ENCODE assay signal across 19 cellular contexts in the genomic region with DNA sequence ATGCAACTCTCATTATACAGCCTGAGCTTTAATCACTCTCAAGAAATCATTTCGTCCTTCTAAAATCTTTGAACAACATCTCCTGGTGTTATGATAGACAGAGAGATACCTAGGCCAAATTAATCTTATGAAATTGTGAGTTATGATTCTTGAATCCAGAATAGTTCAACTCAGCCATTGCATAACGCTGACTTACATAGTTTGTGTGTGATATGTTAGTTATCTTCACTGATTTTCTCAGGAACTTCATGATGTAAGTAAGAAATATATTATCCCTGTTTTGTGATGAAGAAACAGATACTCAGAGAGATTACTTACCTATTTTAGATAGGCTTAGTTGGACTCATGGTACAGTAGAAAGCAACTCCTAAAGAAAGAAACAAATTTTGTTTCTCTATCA.
A peak's percentile ranks its signal among the peaks of the same experiment; 100 is the strongest.
DNase-seq lines count a peak whose midpoint lies in the region; ATAC-seq and TF ChIP-seq lines count a peak whose summit lies in the region.
"Had no signal": no experiment of that assay in that cellular context is flagged by ENCODE, and none has a peak within 500 bp of the region (broad histone marks: within the 10 kb centered on the region; RNA-seq: fewer than 3 reads in every experiment).

No MANE protein-coding gene starts in this region.

- H3K4me2 ChIP-seq in IMR-90 (ENCODE audit: low read depth, low read length) (no peak overlapping the region), OCI-LY7 (ENCODE audit: low read length) (no peak overlapping the region)
- H3K4me2 ChIP-seq: BLaER1 had no signal

- H3K36me3 ChIP-seq in IMR-90 (ENCODE audit: control insufficient read depth, insufficient read depth, low read length) (no peaks in the 10 kb centered on the region), SK-N-MC (ENCODE audit: insufficient read depth, low read length) (no peaks in the 10 kb centered on the region), OCI-LY7 (ENCODE audit: insufficient read depth, low read length) (no peaks in the 10 kb centered on the region)
- H3K36me3 ChIP-seq in CD8-positive, alpha-beta memory T cell (ENCODE audit: insufficient read depth, low read length): no peaks in the 10 kb centered on the region
- H3K36me3 ChIP-seq: BE2C, BLaER1 had no signal

- H3K4me1 ChIP-seq in IMR-90 (ENCODE audit: control insufficient read depth, insufficient read depth, low read length): no peaks in the 10 kb centered on the region
- no peaks in the 10 kb centered on the region for H3K4me1 ChIP-seq in CD8-positive, alpha-beta memory T cell (ENCODE audit: insufficient read depth, low read length)
- no peaks in the 10 kb centered on the region for H3K4me1 ChIP-seq in OCI-LY7 (ENCODE audit: insufficient read depth, low read length, poor library complexity, severe bottlenecking)
- H3K4me1 ChIP-seq: BE2C, BLaER1 had no signal

- no peak overlapping the region for H2BK15ac ChIP-seq in IMR-90 (ENCODE audit: low read depth, low read length)

- H3K18ac ChIP-seq in IMR-90 (ENCODE audit: low read depth, low read length): no peak overlapping the region

- in situ Hi-C loops in IMR-90 (cut with MboI; ENCODE audit: low sequenced_read_pairs): no loop called here

- H2AK9ac ChIP-seq in IMR-90 (replicated peaks; ENCODE audit: low read depth, low read length, poor library complexity): no peak overlapping the region

- no peak overlapping the region for H2AFZ ChIP-seq in IMR-90 (replicated peaks; ENCODE audit: low read length, poor library complexity)
- no peak overlapping the region for H2AFZ ChIP-seq in OCI-LY7 (ENCODE audit: low read length)

- no peaks in the 10 kb centered on the region for H3K4me1 Mint-ChIP-seq in CD8-positive, alpha-beta memory T cell
- H3K4me1 Mint-ChIP-seq in type B pancreatic cell (ENCODE audit: unreplicated experiment): no peaks in the 10 kb centered on the region
- H3K4me1 Mint-ChIP-seq: CD14-positive monocyte; CD4-positive, CD25-positive, alpha-beta regulatory T cell had no signal

- H3K27me3 Mint-ChIP-seq in CD8-positive, alpha-beta memory T cell: peaks cover 0 to 2% of the 10 kb centered on the region in 2 donors
- H3K27me3 Mint-ChIP-seq in type B pancreatic cell: no peaks in the 10 kb centered on the region
- H3K27me3 Mint-ChIP-seq: CD4-positive, alpha-beta memory T cell had no signal

- no peak for TF ChIP-seq POLR2A in IMR-90 (IDR thresholded peaks at IDR 0.05; ENCODE audit: low read depth, low read length)

- TF ChIP-seq CTCF in IMR-90 (conservative IDR thresholded peaks at IDR 0.05; ENCODE audit: low read depth, low read length): no peak
- TF ChIP-seq CTCF in choroid plexus epithelial cell (conservative IDR thresholded peaks at IDR 0.05; ENCODE audit: low read depth, low read length): no peak
- TF ChIP-seq CTCF in OCI-LY7 (conservative IDR thresholded peaks at IDR 0.05; ENCODE audit: low read length): no peak
- TF ChIP-seq CTCF in type B pancreatic cell (conservative IDR thresholded peaks at IDR 0.05): no peak

- H3K9me2 ChIP-seq in OCI-LY7 (ENCODE audit: insufficient read depth, low read length): no peaks in the 10 kb centered on the region

- POLR2A ChIA-PET in IMR-90 (lab: Charles Lee; ENCODE audit: unreplicated experiment): no interaction called here
- POLR2A ChIA-PET in CD8-positive, alpha-beta memory T cell (lab: Charles Lee): no interaction called here
- POLR2A ChIA-PET in OCI-LY7 (lab: Charles Lee): no interaction called here

- CTCF ChIA-PET in IMR-90 (lab: Yijun Ruan, JAX): interaction anchor here (0.6 to 1.4 kb wide), 2 partner anchors 13 to 33 kb away, joined by 3 read pairs; no protein-coding TSS in a partner anchor
- CTCF ChIA-PET in CD8-positive, alpha-beta memory T cell (lab: Charles Lee): no interaction called here
- CTCF ChIA-PET in OCI-LY7 (lab: Charles Lee; ENCODE audit: unreplicated experiment): no interaction called here

- no peak for TF ChIP-seq RAD21 in IMR-90 (IDR thresholded peaks at IDR 0.05; ENCODE audit: low read length)

- no peaks in the 10 kb centered on the region for H3K79me1 ChIP-seq in IMR-90 (ENCODE audit: low read depth in 1 of 2, low read length in 2 of 2)

- no peak overlapping the region for H2BK5ac ChIP-seq in IMR-90 (ENCODE audit: low read depth, low read length, poor library complexity, severe bottlenecking)

- no peak overlapping the region for H3K14ac ChIP-seq in IMR-90 (replicated peaks; ENCODE audit: low read depth, low read length)

- no CpG with 5 or more reads among the region's 2 CpGs for WGBS in IMR-90 (ENCODE audit: extremely low coverage in 2 of 2, insufficient read length in 1 of 2), 2 experiments

- H4K91ac ChIP-seq in IMR-90 (ENCODE audit: insufficient read depth, low read depth, low read length): no peak overlapping the region

- intact Hi-C loops in IMR-90 (cut with micrococcal nuclease) (no loop called here), OCI-LY7 (cut with micrococcal nuclease; ENCODE audit: unreplicated experiment) (no loop called here)

- H2AK5ac ChIP-seq in IMR-90 (ENCODE audit: low read depth, low read length): no peak overlapping the region

- dilution Hi-C loops in IMR-90 (cut with HindIII; ENCODE audit: low sequenced_read_pairs, unreplicated experiment): no loop called here

- no peaks in the 10 kb centered on the region for H4K20me1 ChIP-seq in IMR-90 (ENCODE audit: insufficient read depth, low read length)
- no peaks in the 10 kb centered on the region for H4K20me1 ChIP-seq in OCI-LY7 (ENCODE audit: insufficient read depth, low read length)
- H4K20me1 ChIP-seq: BLaER1 had no signal

- H3K27ac ChIP-seq in IMR-90 (ENCODE audit: insufficient read depth, low read length) (no peak overlapping the region), SK-N-MC (peak overlapping the region; percentile 98), OCI-LY7 (ENCODE audit: low read depth, low read length, poor library complexity, severe bottlenecking) (no peak overlapping the region)
- no peak overlapping the region for H3K27ac ChIP-seq in CD8-positive, alpha-beta memory T cell (ENCODE audit: low read depth, low read length)
- H3K27ac ChIP-seq: BLaER1 had no signal

- peak; percentile 5 for DNase-seq in IMR-90
- no peak for DNase-seq in SK-N-MC (ENCODE audit: low read depth, low spot score)
- DNase-seq in choroid plexus epithelial cell (ENCODE audit: low read depth): peak; percentile 7
- no peak for DNase-seq in CD8-positive, alpha-beta memory T cell
- no peak for DNase-seq in OCI-LY7 (ENCODE audit: low spot score)
- DNase-seq in type B pancreatic cell (ENCODE audit: extremely low spot score, unreplicated experiment): no peak
- DNase-seq: 8988T; ACHN; BE2C; C1 segment of cervical spinal cord; Caco-2; Calu3; CD4-positive, alpha-beta memory T cell; CD4-positive, CD25-positive, alpha-beta regulatory T cell; DMS79 treated with DMSO at 0.1 percent for 48 hours; GF-D8 had no signal

- no peak overlapping the region for H3K4ac ChIP-seq in IMR-90 (ENCODE audit: low read depth, low read length)

- no peak overlapping the region for H4K5ac ChIP-seq in IMR-90 (ENCODE audit: low read depth, low read length)

- BruUV-seq in IMR-90 (replicated peaks; lab: Mats Ljungman, UMichigan): no TSS peak
- BruUV-seq in OCI-LY7 (replicated peaks; lab: Mats Ljungman, UMichigan): no TSS peak

- H3K9me3 ChIP-seq in IMR-90 (ENCODE audit: control insufficient read depth, insufficient read depth, low read length) (no peaks in the 10 kb centered on the region), SK-N-MC (ENCODE audit: low read depth, low read length) (no peaks in the 10 kb centered on the region), OCI-LY7 (ENCODE audit: low read length) (no peaks in the 10 kb centered on the region)
- no peaks in the 10 kb centered on the region for H3K9me3 ChIP-seq in CD8-positive, alpha-beta memory T cell (ENCODE audit: low read length)
- H3K9me3 ChIP-seq: BE2C, BLaER1, Caco-2 had no signal

- ATAC-seq in IMR-90 (ENCODE audit: low read depth): no peak
- no peak for ATAC-seq in HG02884 (IDR thresholded peaks at IDR 0.05; ENCODE audit: unreplicated experiment)

- H3K9ac ChIP-seq in IMR-90 (ENCODE audit: low read depth, low read length): no peak overlapping the region
- peak overlapping the region; percentile 23 for H3K9ac ChIP-seq in SK-N-MC (ENCODE audit: insufficient read length)
- H3K9ac ChIP-seq: BLaER1 had no signal

- no peak overlapping the region for H3K56ac ChIP-seq in IMR-90 (ENCODE audit: extremely low read depth, insufficient read depth, low read length)

- no peak overlapping the region for H3K23ac ChIP-seq in IMR-90 (ENCODE audit: low read depth, low read length)

- H2BK120ac ChIP-seq in IMR-90 (ENCODE audit: low read depth, low read length): no peak overlapping the region

- H3K9me3 Mint-ChIP-seq in CD8-positive, alpha-beta memory T cell: peaks cover 0 to 2% (median 0%) of the 10 kb centered on the region in 5 donors
- peaks cover 4% of the 10 kb centered on the region for H3K9me3 Mint-ChIP-seq in type B pancreatic cell

- no peaks in the 10 kb centered on the region for H3K27me3 ChIP-seq in IMR-90 (ENCODE audit: control insufficient read depth, insufficient read depth, low read length)
- H3K27me3 ChIP-seq in CD8-positive, alpha-beta memory T cell (ENCODE audit: insufficient read depth, low read length, poor library complexity, severe bottlenecking): no peaks in the 10 kb centered on the region
- H3K27me3 ChIP-seq: BE2C, BLaER1 had no signal

- H3K9me1 ChIP-seq in IMR-90 (ENCODE audit: insufficient read depth, low read length): no peaks in the 10 kb centered on the region

- no peak overlapping the region for H4K8ac ChIP-seq in IMR-90 (ENCODE audit: low read depth in 2 of 2, low read length in 2 of 2)

- peaks cover 0 to 1% (median 0%) of the 10 kb centered on the region in 3 donors for H3K36me3 Mint-ChIP-seq in CD8-positive, alpha-beta memory T cell
- H3K36me3 Mint-ChIP-seq in type B pancreatic cell: no peaks in the 10 kb centered on the region
- H3K36me3 Mint-ChIP-seq: CD14-positive monocyte; CD4-positive, alpha-beta memory T cell; CD4-positive, CD25-positive, alpha-beta regulatory T cell had no signal

- no peak overlapping the region for H2BK20ac ChIP-seq in IMR-90 (ENCODE audit: low read depth, low read length)

- H3K79me2 ChIP-seq in OCI-LY7 (ENCODE audit: insufficient read depth, low read depth, low read length): no peaks in the 10 kb centered on the region

- H3K27ac Mint-ChIP-seq in CD8-positive, alpha-beta memory T cell: no peak overlapping the region
- H3K27ac Mint-ChIP-seq in type B pancreatic cell: no peak overlapping the region
- H3K27ac Mint-ChIP-seq: CD14-positive monocyte; CD4-positive, alpha-beta memory T cell; CD4-positive, CD25-positive, alpha-beta regulatory T cell had no signal

- no peak overlapping the region for H3K4me3 Mint-ChIP-seq in CD8-positive, alpha-beta memory T cell
- no peak overlapping the region for H3K4me3 Mint-ChIP-seq in type B pancreatic cell
- H3K4me3 Mint-ChIP-seq: CD14-positive monocyte; CD4-positive, alpha-beta memory T cell; CD4-positive, CD25-positive, alpha-beta regulatory T cell had no signal

- H3K4me3 ChIP-seq in IMR-90 (ENCODE audit: insufficient read depth, low read depth, low read length): no peak overlapping the region
- H3K4me3 ChIP-seq in SK-N-MC: no peak overlapping the region
- no peak overlapping the region for H3K4me3 ChIP-seq in choroid plexus epithelial cell (ENCODE audit: low read depth, low read length)
- H3K4me3 ChIP-seq in CD8-positive, alpha-beta memory T cell (ENCODE audit: low read length): no peak overlapping the region
- no peak overlapping the region for H3K4me3 ChIP-seq in OCI-LY7 (ENCODE audit: low read depth, low read length, poor library complexity, severe bottlenecking)
- H3K4me3 ChIP-seq: BLaER1 had no signal

TF ChIP-seq in IMR-90, 13 proteins besides CTCF, POLR2A, EP300 and RAD21 (continues in another document):
- no peak for TF ChIP-seq MAFK (IDR thresholded peaks at IDR 0.05; ENCODE audit: low read depth, low read length)

Comparison
In these comparisons a context has a peak if more than half of its experiments do, and no peak if none do; other contexts are left out.
1. DNase-seq: peak in IMR-90 (single experiment) and choroid plexus epithelial cell (single experiment); none in SK-N-MC (single experiment), CD8-positive, alpha-beta memory T cell (0 of 5), OCI-LY7 (single experiment) and type B pancreatic cell (single experiment).